Comparison of ENCODE assay signal across 9 cellular contexts in the genomic region with DNA sequence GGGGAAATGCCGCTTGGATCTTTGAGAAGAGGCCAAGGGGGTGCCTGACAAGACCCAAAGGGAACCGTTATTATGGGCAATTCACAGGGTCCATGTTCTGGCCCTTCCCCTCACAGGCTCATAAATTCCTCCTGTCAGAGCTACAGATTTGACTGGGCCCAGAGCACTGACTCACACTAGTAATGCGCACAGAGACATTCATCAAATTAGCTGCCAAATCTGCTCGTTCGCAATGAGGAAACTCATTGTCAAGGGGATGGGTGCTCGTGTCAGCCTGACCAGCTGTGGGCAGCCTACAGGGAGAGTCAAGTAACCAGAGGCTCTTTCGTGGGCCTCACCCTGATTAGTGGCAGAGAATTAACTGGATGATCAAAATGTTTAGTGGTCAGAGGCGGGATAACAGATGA.
DNase-seq lines count a peak whose midpoint lies in the region; ATAC-seq and TF ChIP-seq lines count a peak whose summit lies in the region.
"Had no signal": no experiment of that assay in that cellular context is flagged by ENCODE, and none has a peak within 500 bp of the region (broad histone marks: within the 10 kb centered on the region; RNA-seq: fewer than 3 reads in every experiment).

No MANE protein-coding gene starts in this region.

- peak overlapping the region; percentile 96 for H3K4ac ChIP-seq in IMR-90 (ENCODE audit: low read depth, low read length)

- peak overlapping the region; percentile 78 for H3K14ac ChIP-seq in IMR-90 (replicated peaks; ENCODE audit: low read depth, low read length)

- H4K8ac ChIP-seq in IMR-90 (ENCODE audit: low read depth in 2 of 2, low read length in 2 of 2) = peak overlapping the region; percentile 76 to 95

- no peaks in the 10 kb centered on the region for H3K27me3 ChIP-seq in IMR-90 (ENCODE audit: control insufficient read depth, insufficient read depth, low read length)
- no peaks in the 10 kb centered on the region for H3K27me3 ChIP-seq in suprapubic skin
- H3K27me3 ChIP-seq in testis = no peaks in the 10 kb centered on the region

- no peak overlapping the region for H3K4me3 ChIP-seq in IMR-90 (ENCODE audit: insufficient read depth, low read depth, low read length)
- H3K4me3 ChIP-seq in suprapubic skin = no peak overlapping the region
- no peak overlapping the region for H3K4me3 ChIP-seq in testis

- H2BK20ac ChIP-seq in IMR-90 (ENCODE audit: low read depth, low read length) = peak overlapping the region; percentile 91

- H3K27ac Mint-ChIP-seq in glutamatergic neuron (ENCODE audit: unreplicated experiment) = no peak overlapping the region

- peaks cover 10% of the 10 kb centered on the region; the same call in 1 of the 2 replicates for H3K9me1 ChIP-seq in IMR-90 (ENCODE audit: insufficient read depth, low read length)

- CTCF ChIA-PET in IMR-90 (lab: Yijun Ruan, JAX) = no interaction called here

- peak overlapping the region; percentile 36; the same call in 1 of the 2 replicates for H3K56ac ChIP-seq in IMR-90 (ENCODE audit: extremely low read depth, insufficient read depth, low read length)

- H3K27ac ChIP-seq in IMR-90 (ENCODE audit: insufficient read depth, low read length) (peak overlapping the region; percentile 95), epithelial cell of prostate (peak overlapping the region; percentile 89), suprapubic skin (peak overlapping the region; percentile 90), testis (no peak overlapping the region)
- H3K27ac ChIP-seq: parathyroid adenoma had no signal

- H3K9me3 ChIP-seq in IMR-90 (ENCODE audit: control insufficient read depth, insufficient read depth, low read length) = no peaks in the 10 kb centered on the region
- H3K9me3 ChIP-seq in suprapubic skin = no peaks in the 10 kb centered on the region
- no peaks in the 10 kb centered on the region for H3K9me3 ChIP-seq in testis

- no peak for TF ChIP-seq RAD21 in IMR-90 (IDR thresholded peaks at IDR 0.05; ENCODE audit: low read length)

- H3K36me3 ChIP-seq in IMR-90 (ENCODE audit: control insufficient read depth, insufficient read depth, low read length) = no peaks in the 10 kb centered on the region
- H3K36me3 ChIP-seq in suprapubic skin = no peaks in the 10 kb centered on the region
- no peaks in the 10 kb centered on the region for H3K36me3 ChIP-seq in testis (ENCODE audit: low read depth, missing control alignments)

- no peaks in the 10 kb centered on the region for H3K36me3 Mint-ChIP-seq in glutamatergic neuron (ENCODE audit: unreplicated experiment)

- peak overlapping the region; percentile 81 for H3K18ac ChIP-seq in IMR-90 (ENCODE audit: low read depth, low read length)

- H3K27me3 Mint-ChIP-seq in glutamatergic neuron (ENCODE audit: unreplicated experiment) = no peaks in the 10 kb centered on the region

- TF ChIP-seq EP300 in suprapubic skin (IDR thresholded peaks at IDR 0.05) = no peak

- in situ Hi-C loops in IMR-90 (cut with MboI; ENCODE audit: low sequenced_read_pairs) = no loop called here

- peak overlapping the region; percentile 89 for H2BK120ac ChIP-seq in IMR-90 (ENCODE audit: low read depth, low read length)

- peak overlapping the region; percentile 96 for H2BK5ac ChIP-seq in IMR-90 (ENCODE audit: low read depth, low read length, poor library complexity, severe bottlenecking)

- peak overlapping the region; percentile 71 for H2AFZ ChIP-seq in IMR-90 (replicated peaks; ENCODE audit: low read length, poor library complexity)
- H2AFZ ChIP-seq: parathyroid adenoma had no signal

- H3K4me1 ChIP-seq in IMR-90 (ENCODE audit: control insufficient read depth, insufficient read depth, low read length) (peaks cover 18% of the 10 kb centered on the region), suprapubic skin (peaks cover 34% of the 10 kb centered on the region), testis (peaks cover 13% of the 10 kb centered on the region)
- H3K4me1 ChIP-seq: parathyroid adenoma had no signal

- ATAC-seq in GM21423 (IDR thresholded peaks at IDR 0.05; ENCODE audit: unreplicated experiment) = peak; percentile 22
- ATAC-seq in IMR-90 (ENCODE audit: low read depth) = peak; percentile 56

- H2BK15ac ChIP-seq in IMR-90 (ENCODE audit: low read depth, low read length) = peak overlapping the region; percentile 97; the same call in 2 of the 3 replicates

- peak overlapping the region; percentile 88 for H2AK9ac ChIP-seq in IMR-90 (replicated peaks; ENCODE audit: low read depth, low read length, poor library complexity)

- TF ChIP-seq CTCF in IMR-90 (conservative IDR thresholded peaks at IDR 0.05; ENCODE audit: low read depth, low read length) = no peak
- TF ChIP-seq CTCF in suprapubic skin (IDR thresholded peaks at IDR 0.05) = no peak
- TF ChIP-seq CTCF in glutamatergic neuron (IDR thresholded peaks at IDR 0.05; ENCODE audit: partially characterized antibody, unreplicated experiment) = no peak
- TF ChIP-seq CTCF in testis (IDR thresholded peaks at IDR 0.05) = no peak

- BruUV-seq in IMR-90 (replicated peaks; lab: Mats Ljungman, UMichigan) = no TSS peak

- POLR2A ChIA-PET in IMR-90 (lab: Charles Lee; ENCODE audit: unreplicated experiment) = no interaction called here

- DNase-seq in AG08395 (ENCODE audit: low spot score) (peak; percentile 70), IMR-90 (peak; percentile 90), epithelial cell of prostate (ENCODE audit: low read depth, low spot score) (peak; percentile 96), suprapubic skin (ENCODE audit: low spot score in 2 of 2) (peak in 1 of 2 donors; percentile 66), glutamatergic neuron (no peak), testis (no peak), NCI-H748 (lab: John Stamatoyannopoulos, UW; ENCODE audit: unreplicated experiment) (no peak)

- H4K20me1 ChIP-seq in IMR-90 (ENCODE audit: insufficient read depth, low read length) = peaks cover 4% of the 10 kb centered on the region; the same call in 1 of the 2 replicates

- H3K9me3 Mint-ChIP-seq in glutamatergic neuron (ENCODE audit: unreplicated experiment) = no peaks in the 10 kb centered on the region

- peak overlapping the region; percentile 89 for H4K91ac ChIP-seq in IMR-90 (ENCODE audit: insufficient read depth, low read depth, low read length)

- peak overlapping the region; percentile 39 for H3K9ac ChIP-seq in IMR-90 (ENCODE audit: low read depth, low read length)
- H3K9ac ChIP-seq: parathyroid adenoma had no signal

- H3K79me1 ChIP-seq in IMR-90 (ENCODE audit: low read depth in 1 of 2, low read length in 2 of 2) = no peaks in the 10 kb centered on the region

- 32% methylated on average over 5 of the region's 8 CpGs; no CpG with 5 or more reads in 1 of the 2 experiments for WGBS in IMR-90 (ENCODE audit: extremely low coverage in 2 of 2, insufficient read length in 1 of 2), 2 experiments
- 46% methylated on average over 7 of the region's 8 CpGs for WGBS in suprapubic skin
- whole genome bisulfite sequencing in testis, 2 donors = 73 to 82% methylated on average over 8 of the region's 8 CpGs

- intact Hi-C loops in IMR-90 (cut with micrococcal nuclease) (loop anchor here (5.0 to 10.0 kb wide), 3 partner anchors 34 to 424 kb away; no protein-coding TSS in a partner anchor), testis (cut with DNase I; ENCODE audit: low total_unique reads) (no loop called here)

- H3K23ac ChIP-seq in IMR-90 (ENCODE audit: low read depth, low read length) = peak overlapping the region; percentile 96

- H3K4me3 Mint-ChIP-seq in glutamatergic neuron (ENCODE audit: unreplicated experiment) = no peak overlapping the region

- peaks cover 3% of the 10 kb centered on the region for H3K4me1 Mint-ChIP-seq in glutamatergic neuron (ENCODE audit: low read depth, unreplicated experiment)

- H4K5ac ChIP-seq in IMR-90 (ENCODE audit: low read depth, low read length) = peak overlapping the region; percentile 32; the same call in 1 of the 2 replicates

- H2AK5ac ChIP-seq in IMR-90 (ENCODE audit: low read depth, low read length) = peak overlapping the region; percentile 97

- H3K4me2 ChIP-seq in IMR-90 (ENCODE audit: low read depth, low read length) = peak overlapping the region; percentile 69

- TF ChIP-seq POLR2A in IMR-90 (IDR thresholded peaks at IDR 0.05; ENCODE audit: low read depth, low read length) (no peak), suprapubic skin (IDR thresholded peaks at IDR 0.05) (no peak), testis (IDR thresholded peaks at IDR 0.05) (no peak)

- dilution Hi-C loops in IMR-90 (cut with HindIII; ENCODE audit: low sequenced_read_pairs, unreplicated experiment) = no loop called here

TF ChIP-seq in IMR-90, 13 proteins besides CTCF, POLR2A, EP300 and RAD21:
- TF ChIP-seq NFE2L2 (IDR thresholded peaks at IDR 0.05; ENCODE audit: low read depth, low read length) (no peak), ELK1 (IDR thresholded peaks at IDR 0.05; ENCODE audit: borderline replicate concordance, low read depth, low read length) (no peak), FOS (IDR thresholded peaks at IDR 0.05; ENCODE audit: low read depth, low read length) (peak; percentile 45), CEBPB (IDR thresholded peaks at IDR 0.05; ENCODE audit: low read depth, low read length) (peak; percentile 40; the same call in 1 of the 2 replicates), SMC3 (IDR thresholded peaks at IDR 0.05; ENCODE audit: low read depth, low read length) (no peak), BHLHE40 (IDR thresholded peaks at IDR 0.05; ENCODE audit: low read depth, low read length) (peak; percentile 42; the same call in 1 of the 2 replicates)

Comparison
In these comparisons a context has a peak if more than half of its experiments do, and no peak if none do; other contexts are left out.
1. DNase-seq: peak in AG08395 (single experiment), IMR-90 (single experiment) and epithelial cell of prostate (single experiment); none in glutamatergic neuron (single experiment), testis (single experiment) and NCI-H748 (single experiment).
2. H3K27ac ChIP-seq: peak in IMR-90 (single experiment), epithelial cell of prostate (single experiment) and suprapubic skin (single experiment); none in testis (0 of 2).